ENCODE assay signal across 10 cellular contexts in genomic region chr19:47663435-47663910, GRCh38. TPM values are rescaled to one million over a fixed set of nuclear protein-coding genes. Genes with fewer than 3 reads are reported as not detected.
DNase-seq lines count a peak whose midpoint lies in the region; ATAC-seq and TF ChIP-seq lines count a peak whose summit lies in the region.
"Had no signal": no experiment of that assay in that cellular context is flagged by ENCODE, and none has a peak within 500 bp of the region (broad histone marks: within the 10 kb centered on the region; RNA-seq: fewer than 3 reads in every experiment).

No MANE protein-coding gene starts in this region.

- no peaks in the 10 kb centered on the region for H3K27me3 ChIP-seq in muscle layer of colon (ENCODE audit: control insufficient read depth in 1 of 2, insufficient read depth in 2 of 2, low read length in 2 of 2)

- TF ChIP-seq POLR2A in NB4 (IDR thresholded peaks at IDR 0.05; ENCODE audit: extremely low read depth, insufficient read length), result no peak

- H3K27me3 Mint-ChIP-seq in activated CD4-positive, alpha-beta T cell treated with anti-CD3 and anti-CD28 coated beads for 36 hours, result no peaks in the 10 kb centered on the region

- CTCF ChIA-PET in activated CD4-positive, alpha-beta T cell treated with anti-CD3 and anti-CD28 coated beads for 36 hours (lab: Charles Lee), result no interaction called here

- peak overlapping the region; percentile 87 for H3K27ac ChIP-seq in muscle layer of colon (ENCODE audit: low read depth, low read length)

- H3K4me1 ChIP-seq in muscle layer of colon (ENCODE audit: insufficient read depth, low read length), result peaks cover 61% of the 10 kb centered on the region

- DNase-seq in A172 (ENCODE audit: low spot score), result peak; percentile 57
- DNase-seq in NB4 (ENCODE audit: low read depth), result peak; percentile 65
- peak; percentile 79 for DNase-seq in dedifferentiated amniotic fluid mesenchymal stem cell (ENCODE audit: extremely low spot score)
- DNase-seq in NCI-H1436 (lab: John Stamatoyannopoulos, UW), result no peak
- DNase-seq in activated CD4-positive, alpha-beta T cell treated with anti-CD3 and anti-CD28 coated beads for 36 hours, result no peak
- DNase-seq in pons (ENCODE audit: low spot score), result no peak
- DNase-seq in NCI-H82 treated with DMSO at 0.1 percent for 48 hours (lab: John Stamatoyannopoulos, UW; ENCODE audit: unreplicated experiment), result no peak
- DNase-seq: activated CD4-positive, alpha-beta T cell treated with anti-CD3 and anti-CD28 coated beads for 1 hour; MM.1S had no signal

- H3K36me3 ChIP-seq in muscle layer of colon (ENCODE audit: insufficient read depth, low read length), result no peaks in the 10 kb centered on the region

- H3K9me3 ChIP-seq in muscle layer of colon (ENCODE audit: low read length), result no peaks in the 10 kb centered on the region

- H3K27ac Mint-ChIP-seq in activated CD4-positive, alpha-beta T cell treated with anti-CD3 and anti-CD28 coated beads for 36 hours, result no peak overlapping the region

- H3K36me3 Mint-ChIP-seq in activated CD4-positive, alpha-beta T cell treated with anti-CD3 and anti-CD28 coated beads for 36 hours (ENCODE audit: low read depth), result peaks cover 4% of the 10 kb centered on the region

- H3K4me1 Mint-ChIP-seq in activated CD4-positive, alpha-beta T cell treated with anti-CD3 and anti-CD28 coated beads for 36 hours, result peaks cover 10% of the 10 kb centered on the region

- H3K9ac ChIP-seq in muscle layer of colon (ENCODE audit: low read length), result no peak overlapping the region

- TF ChIP-seq CTCF in NB4 (IDR thresholded peaks at IDR 0.05; ENCODE audit: low read depth, low read length), result no peak

- intact Hi-C loops in activated CD4-positive, alpha-beta T cell treated with anti-CD3 and anti-CD28 coated beads for 36 hours (cut with DNase I, micrococcal nuclease), result no loop called here

- POLR2A ChIA-PET in activated CD4-positive, alpha-beta T cell treated with anti-CD3 and anti-CD28 coated beads for 36 hours (lab: Charles Lee), result no interaction called here

- ATAC-seq in activated CD4-positive, alpha-beta T cell treated with anti-CD3 and anti-CD28 coated beads for 36 hours, result no peak

- H3K4me3 ChIP-seq in NB4 (ENCODE audit: low read depth, low read length) (peak overlapping the region; percentile 15), muscle layer of colon (ENCODE audit: low read depth in 1 of 2, low read length in 2 of 2) (peak overlapping the region in 1 of 2 donors; percentile 3)

- no peak overlapping the region for H3K4me3 Mint-ChIP-seq in activated CD4-positive, alpha-beta T cell treated with anti-CD3 and anti-CD28 coated beads for 36 hours

- H3K9me3 Mint-ChIP-seq in activated CD4-positive, alpha-beta T cell treated with anti-CD3 and anti-CD28 coated beads for 36 hours (ENCODE audit: low read depth), result no peaks in the 10 kb centered on the region

RNA-seq across cellular contexts. Expression of gene EHD2, which starts 49.7 kb away (rescaled TPM):
- 24.0 and 28.6 TPM in 2 replicates for total RNA-seq in A172 (2014; rRNA removed; shearing (Covaris generic))
- total RNA-seq in activated CD4-positive, alpha-beta T cell treated with anti-CD3 and anti-CD28 coated beads for 36 hours, result 1 to 10 TPM; 1.6 to 2.5 TPM

RNA-seq across cellular contexts. Expression of gene BICRA, which starts 54.5 kb away (rescaled TPM):
- total RNA-seq in A172 (2014; rRNA removed; shearing (Covaris generic)), result 0.79 TPM in 1 of 2 replicates, not detected in the other
- total RNA-seq in activated CD4-positive, alpha-beta T cell treated with anti-CD3 and anti-CD28 coated beads for 36 hours, result 10 to 100 TPM in 1 of 2 experiments, 1 to 10 TPM in 1; 9.8 to 13.3 TPM

Comparison
In these comparisons a context has a peak if more than half of its experiments do, and no peak if none do; other contexts are left out.
1. DNase-seq: peak in A172 (single experiment), NB4 (single experiment) and dedifferentiated amniotic fluid mesenchymal stem cell (single experiment); none in NCI-H1436 (single experiment), activated CD4-positive, alpha-beta T cell treated with anti-CD3 and anti-CD28 coated beads for 36 hours (single experiment), pons (single experiment) and NCI-H82 treated with DMSO at 0.1 percent for 48 hours (single experiment).